ENCODE assay signal across 8 cellular contexts in the genomic region with DNA sequence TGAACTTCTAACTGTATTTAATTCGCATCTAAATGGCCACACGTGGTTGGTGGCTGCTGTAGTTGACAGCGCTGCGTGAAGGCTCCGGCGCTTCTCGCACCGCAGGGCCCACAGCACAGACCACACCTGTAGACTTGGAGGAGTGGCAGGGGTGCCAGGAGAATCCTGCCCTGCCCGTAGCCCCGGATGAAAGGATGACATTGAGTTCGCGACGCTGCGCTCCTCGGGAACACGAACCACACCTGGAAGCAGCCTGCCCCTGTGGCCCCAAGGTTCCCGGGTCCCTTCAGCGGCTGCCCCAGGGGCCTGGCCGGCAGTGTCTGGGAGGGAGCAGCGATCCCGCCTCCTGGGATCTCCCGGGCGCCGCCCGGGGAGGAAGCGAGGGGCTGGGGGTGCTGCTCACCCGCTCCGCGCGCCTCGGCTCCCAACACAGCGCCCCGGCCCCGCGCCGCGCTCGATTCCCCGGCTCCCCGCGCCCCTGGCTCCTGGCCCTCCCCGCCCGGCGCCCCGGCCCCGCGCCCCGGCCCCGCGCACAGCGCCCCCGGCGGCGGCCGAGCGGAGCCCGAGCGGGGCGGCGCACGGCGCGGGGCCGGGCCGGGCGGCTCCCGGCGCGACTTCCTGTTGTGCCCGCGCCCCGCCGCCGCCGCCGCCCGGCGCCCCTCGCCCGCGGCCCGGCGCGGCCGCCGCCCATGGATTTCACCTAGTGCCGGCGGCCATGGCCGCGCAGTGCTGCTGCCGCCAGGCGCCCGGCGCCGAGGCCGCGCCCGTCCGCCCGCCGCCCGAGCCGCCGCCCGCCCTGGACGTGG.
A peak's percentile ranks its signal among the peaks of the same experiment; 100 is the strongest.
DNase-seq lines count a peak whose midpoint lies in the region; ATAC-seq and TF ChIP-seq lines count a peak whose summit lies in the region.

A gene with protein sequence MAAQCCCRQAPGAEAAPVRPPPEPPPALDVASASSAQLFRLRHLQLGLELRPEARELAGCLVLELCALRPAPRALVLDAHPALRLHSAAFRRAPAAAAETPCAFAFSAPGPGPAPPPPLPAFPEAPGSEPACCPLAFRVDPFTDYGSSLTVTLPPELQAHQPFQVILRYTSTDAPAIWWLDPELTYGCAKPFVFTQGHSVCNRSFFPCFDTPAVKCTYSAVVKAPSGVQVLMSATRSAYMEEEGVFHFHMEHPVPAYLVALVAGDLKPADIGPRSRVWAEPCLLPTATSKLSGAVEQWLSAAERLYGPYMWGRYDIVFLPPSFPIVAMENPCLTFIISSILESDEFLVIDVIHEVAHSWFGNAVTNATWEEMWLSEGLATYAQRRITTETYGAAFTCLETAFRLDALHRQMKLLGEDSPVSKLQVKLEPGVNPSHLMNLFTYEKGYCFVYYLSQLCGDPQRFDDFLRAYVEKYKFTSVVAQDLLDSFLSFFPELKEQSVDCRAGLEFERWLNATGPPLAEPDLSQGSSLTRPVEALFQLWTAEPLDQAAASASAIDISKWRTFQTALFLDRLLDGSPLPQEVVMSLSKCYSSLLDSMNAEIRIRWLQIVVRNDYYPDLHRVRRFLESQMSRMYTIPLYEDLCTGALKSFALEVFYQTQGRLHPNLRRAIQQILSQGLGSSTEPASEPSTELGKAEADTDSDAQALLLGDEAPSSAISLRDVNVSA (plus strand): TSS at position 613 of the 806 bp plus-strand sequence. CDS start 103 bp downstream, at position 716.

- H3K9ac ChIP-seq in rectal smooth muscle tissue (ENCODE audit: low read length): peak within 1 kb of the TSS; percentile 82

- TF ChIP-seq CTCF in astrocyte of the spinal cord (IDR thresholded peaks at IDR 0.05; ENCODE audit: low read depth, low read length): no peak

- H3K36me3 ChIP-seq in rectal smooth muscle tissue (ENCODE audit: control insufficient read depth, insufficient read depth, low read length): peaks cover 3% of the 10 kb centered on the region

- in situ Hi-C loops in astrocyte of the spinal cord (cut with HindIII; ENCODE audit: low sequenced_read_pairs): no loop called here

- H3K4me1 ChIP-seq in rectal smooth muscle tissue (ENCODE audit: control insufficient read depth, insufficient read depth, low read length): peaks cover 26% of the 10 kb centered on the region

- ATAC-seq in GM18867 (IDR thresholded peaks at IDR 0.05; ENCODE audit: unreplicated experiment) (peak; percentile 32), HG03571 (IDR thresholded peaks at IDR 0.05; ENCODE audit: unreplicated experiment) (peak; percentile 21), GM21360 (IDR thresholded peaks at IDR 0.05; ENCODE audit: unreplicated experiment) (no peak)

- H3K27me3 ChIP-seq in rectal smooth muscle tissue (ENCODE audit: control insufficient read depth, insufficient read depth, low read length): no peaks in the 10 kb centered on the region

- H3K4me3 ChIP-seq in astrocyte of the spinal cord (ENCODE audit: low read depth, low read length) (peak within 1 kb of the TSS; percentile 62), rectal smooth muscle tissue (ENCODE audit: low read length) (peak within 1 kb of the TSS; percentile 90)

- H3K27ac ChIP-seq in rectal smooth muscle tissue (ENCODE audit: low read depth, low read length): peak within 1 kb of the TSS; percentile 79

- DNase-seq in AG08396 (ENCODE audit: low spot score): peak; percentile 78
- DNase-seq in SW480 (ENCODE audit: low spot score): peak; percentile 51
- no peak for DNase-seq in astrocyte of the spinal cord (ENCODE audit: low read depth, low spot score)
- DNase-seq in hepatic stellate cell (ENCODE audit: low spot score): peak; percentile 61
